In genomic region chr9:137738182-137738696, GRCh38 we compare ENCODE assay signal across 8 cellular contexts.
DNase-seq lines count a peak whose midpoint lies in the region; ATAC-seq and TF ChIP-seq lines count a peak whose summit lies in the region.
"Not testable (repeated sequence)": the region's sequence is repeated elsewhere in the genome, so short reads cannot be mapped to it uniquely, and the experiment has no call there.

No MANE protein-coding gene starts in this region.

- H3K27me3 Mint-ChIP-seq in T-helper 17 cell; naive thymus-derived CD8-positive, alpha-beta T cell: not testable (repeated sequence)

- not testable (repeated sequence) for H3K9me3 ChIP-seq in T-helper 17 cell (ENCODE audit: control insufficient read depth, low read length, poor library complexity, severe bottlenecking)

- H3K4me1 Mint-ChIP-seq in T-helper 17 cell, result peaks cover 16% of the 10 kb centered on the region
- H3K4me1 Mint-ChIP-seq in naive thymus-derived CD8-positive, alpha-beta T cell, result peaks cover 15 to 34% (median 21%) of the 10 kb centered on the region in 4 donors

- peak overlapping the region; percentile 46 for H3K27ac Mint-ChIP-seq in T-helper 17 cell
- H3K27ac Mint-ChIP-seq in naive thymus-derived CD8-positive, alpha-beta T cell, result peak overlapping the region in 6 of 10 donors; percentile 5 to 69 (median 30)

- peaks cover 0 to 17% (median 15%) of the 10 kb centered on the region in 9 donors for H3K9me3 Mint-ChIP-seq in naive thymus-derived CD8-positive, alpha-beta T cell

- H3K36me3 Mint-ChIP-seq in T-helper 17 cell (ENCODE audit: low read depth), result peaks cover 11% of the 10 kb centered on the region
- peaks cover 14 to 71% (median 29%) of the 10 kb centered on the region in 3 donors for H3K36me3 Mint-ChIP-seq in naive thymus-derived CD8-positive, alpha-beta T cell

- ATAC-seq in GM18873 (IDR thresholded peaks at IDR 0.05; ENCODE audit: low FRiP score, unreplicated experiment), result peak; percentile 87
- peak; percentile 89 for ATAC-seq in GM19455 (IDR thresholded peaks at IDR 0.05; ENCODE audit: unreplicated experiment)
- ATAC-seq in GM21786 (IDR thresholded peaks at IDR 0.05; ENCODE audit: unreplicated experiment), result peak; percentile 89
- ATAC-seq in HG02973 (IDR thresholded peaks at IDR 0.05; ENCODE audit: unreplicated experiment), result peak; percentile 72
- peak; percentile 90 for ATAC-seq in HG03378 (IDR thresholded peaks at IDR 0.05; ENCODE audit: unreplicated experiment)
- ATAC-seq in T-helper 17 cell, result peak; percentile 70
- peak in 1 of 2 donors; percentile 11 for ATAC-seq in naive thymus-derived CD8-positive, alpha-beta T cell

- not testable (repeated sequence) for TF ChIP-seq CTCF in GM12865 (IDR thresholded peaks at IDR 0.05; ENCODE audit: insufficient read depth, low read depth, low read length, missing control alignments)

- peak; percentile 94 for DNase-seq in GM12865 (ENCODE audit: low read depth)
- not testable (repeated sequence) for DNase-seq in T-helper 17 cell; naive thymus-derived CD8-positive, alpha-beta T cell

- H3K4me3 ChIP-seq in GM12865 (ENCODE audit: low read depth, low read length), result peak overlapping the region; percentile 41

- POLR2A ChIA-PET in naive thymus-derived CD8-positive, alpha-beta T cell (lab: Charles Lee), result not testable (repeated sequence)

- H3K4me3 Mint-ChIP-seq in T-helper 17 cell, result not testable (repeated sequence)
- H3K4me3 Mint-ChIP-seq in naive thymus-derived CD8-positive, alpha-beta T cell, result peak overlapping the region in 1 of 10 donors; percentile 5
